In genomic region chr5:19496056-19496455, GRCh38 we compare ENCODE assay signal across 23 cellular contexts.
DNase-seq lines count a peak whose midpoint lies in the region; ATAC-seq and TF ChIP-seq lines count a peak whose summit lies in the region.
"Had no signal": no experiment of that assay in that cellular context is flagged by ENCODE, and none has a peak within 500 bp of the region (broad histone marks: within the 10 kb centered on the region; RNA-seq: fewer than 3 reads in every experiment).

No MANE protein-coding gene starts in this region.

- H3K27ac ChIP-seq in foreskin keratinocyte (peak overlapping the region; percentile 32), upper lobe of left lung (no peak overlapping the region)
- H3K27ac ChIP-seq: PC-9, stomach, transverse colon had no signal

- no peaks in the 10 kb centered on the region for H3K9me3 ChIP-seq in upper lobe of left lung
- H3K9me3 ChIP-seq: Caco-2, stomach, transverse colon had no signal

- H3K4me3 ChIP-seq in upper lobe of left lung, result no peak overlapping the region
- H3K4me3 ChIP-seq: PC-9, stomach, transverse colon had no signal

- no peaks in the 10 kb centered on the region for H3K4me1 ChIP-seq in foreskin keratinocyte
- no peaks in the 10 kb centered on the region for H3K4me1 ChIP-seq in upper lobe of left lung
- H3K4me1 ChIP-seq: Caco-2, stomach, transverse colon had no signal

- 76 to 95% methylated on average over 2 of the region's 2 CpGs for WGBS in upper lobe of left lung, 2 donors

- no peak for TF ChIP-seq EP300 in upper lobe of left lung (IDR thresholded peaks at IDR 0.05)

- H3K27me3 ChIP-seq in foreskin keratinocyte, result no peaks in the 10 kb centered on the region
- H3K27me3 ChIP-seq in upper lobe of left lung, result no peaks in the 10 kb centered on the region
- H3K27me3 ChIP-seq: stomach, transverse colon had no signal

- no peaks in the 10 kb centered on the region for H3K36me3 ChIP-seq in upper lobe of left lung
- H3K36me3 ChIP-seq: stomach, transverse colon had no signal

- ATAC-seq in foreskin keratinocyte (peak; percentile 45), upper lobe of left lung (ENCODE audit: low FRiP score in 2 of 2) (no peak)
- ATAC-seq: activated T-cell treated with anti-CD3 and anti-CD28 coated beads, Interleukin-2, amount 50 U/mL, for 72 hours had no signal

- TF ChIP-seq CTCF in foreskin keratinocyte (conservative IDR thresholded peaks at IDR 0.05) (no peak), upper lobe of left lung (IDR thresholded peaks at IDR 0.05) (no peak)

- TF ChIP-seq POLR2A in upper lobe of left lung (IDR thresholded peaks at IDR 0.05), result no peak

- peak; percentile 31 for DNase-seq in A172 (ENCODE audit: low spot score)
- DNase-seq in HCEC 1CT, result peak; percentile 77
- DNase-seq in amniotic epithelial cell (ENCODE audit: low read depth), result peak; percentile 2
- DNase-seq in foreskin keratinocyte, result peak; percentile 6 to 19
- DNase-seq in T-helper 9 cell, result no peak
- no peak for DNase-seq in NCI-H1417 treated with DMSO at 0.1 percent for 48 hours (lab: John Stamatoyannopoulos, UW)
- DNase-seq in upper lobe of left lung, result no peak
- DNase-seq in NCI-H1105 (lab: John Stamatoyannopoulos, UW), result no peak
- DNase-seq: activated CD4-positive, alpha-beta T cell treated with anti-CD3 and anti-CD28 coated beads, Interleukin-2, amount 10 ng/mL, durations not matched to agents 24 days and 14 days; activated naive CD4-positive, alpha-beta T cell treated with anti-CD3 and anti-CD28 coated beads for 36 hours; activated T-cell treated with anti-CD3 and anti-CD28 coated beads, Interleukin-2, amount 50 U/mL, for 72 hours; aorta; Caco-2; cerebellar nuclear complex; H9; kidney glomerular epithelial cell; NCI-H1694 treated with DMSO at 0.1 percent for 48 hours; NCI-H526 treated with DMSO at 0.1 percent for 48 hours; occipital lobe; PC-9; SIG-M5; stomach; transverse colon had no signal

Comparison
In these comparisons a context has a peak if more than half of its experiments do, and no peak if none do; other contexts are left out.
1. DNase-seq: peak in A172 (single experiment), HCEC 1CT (single experiment), amniotic epithelial cell (single experiment) and foreskin keratinocyte (2 of 2); none in T-helper 9 cell (single experiment), NCI-H1417 treated with DMSO at 0.1 percent for 48 hours (single experiment), upper lobe of left lung (0 of 2) and NCI-H1105 (single experiment).